ENCODE assay signal across 1 cellular context in genomic region chr5:150529555-150529954, GRCh38.
TF ChIP-seq lines count a peak whose summit lies in the region.

No MANE protein-coding gene starts in this region.

TF ChIP-seq in HepG2, 621 proteins besides CTCF, POLR2A, EP300 and RAD21:
- TF ChIP-seq ZNF616 (CRISPR knock-in tag; IDR thresholded peaks at IDR 0.05; ENCODE audit: low read depth) (no peak), TARDBP (CRISPR knock-in tag; IDR thresholded peaks at IDR 0.05) (no peak), ZFP36 (IDR thresholded peaks at IDR 0.05; ENCODE audit: borderline replicate concordance, low read depth, low read length, partially characterized antibody) (no peak), BCL3 (CRISPR knock-in tag; IDR thresholded peaks at IDR 0.05) (no peak), KLF12 (CRISPR knock-in tag; IDR thresholded peaks at IDR 0.05; ENCODE audit: borderline replicate concordance) (no peak), ZNF572 (CRISPR knock-in tag; IDR thresholded peaks at IDR 0.05) (no peak), JUND (CRISPR knock-in tag; IDR thresholded peaks at IDR 0.05) (no peak), GPN1 (CRISPR knock-in tag; IDR thresholded peaks at IDR 0.05; ENCODE audit: borderline replicate concordance) (no peak), ZNF12 (CRISPR knock-in tag; IDR thresholded peaks at IDR 0.05) (no peak), HOXA7 (CRISPR knock-in tag; IDR thresholded peaks at IDR 0.05) (no peak), DNMT1 (CRISPR knock-in tag; IDR thresholded peaks at IDR 0.05) (no peak)
